Comparison of ENCODE assay signal across 2 cellular contexts in genomic region chr9:131024978-131025868, GRCh38.
TF ChIP-seq lines count a peak whose summit lies in the region.

No MANE protein-coding gene starts in this region.

TF ChIP-seq in HepG2, 621 proteins besides CTCF, POLR2A, EP300 and RAD21:
- no peak for TF ChIP-seq BORCS8-MEF2B (CRISPR knock-in tag; IDR thresholded peaks at IDR 0.05)
- TF ChIP-seq DMTF1 (CRISPR knock-in tag; IDR thresholded peaks at IDR 0.05) = no peak
- TF ChIP-seq MEIS1 (CRISPR knock-in tag; IDR thresholded peaks at IDR 0.05; ENCODE audit: borderline replicate concordance) = no peak
- TF ChIP-seq HHEX (CRISPR knock-in tag; IDR thresholded peaks at IDR 0.05) = no peak
- TF ChIP-seq HOXA5 (CRISPR knock-in tag; IDR thresholded peaks at IDR 0.05) = no peak
- TF ChIP-seq DBP (CRISPR knock-in tag; IDR thresholded peaks at IDR 0.05; ENCODE audit: not compliant biosample characterization) = no peak
- no peak for TF ChIP-seq ZNF441 (CRISPR knock-in tag; IDR thresholded peaks at IDR 0.05; ENCODE audit: borderline replicate concordance)

TF ChIP-seq in HEK293, 187 proteins besides CTCF, POLR2A, EP300 and RAD21:
- TF ChIP-seq SP3 (tag by site-specific recombination; IDR thresholded peaks at IDR 0.05) = no peak
- no peak for TF ChIP-seq AEBP2 (tag by site-specific recombination; IDR thresholded peaks at IDR 0.05; ENCODE audit: borderline replicate concordance)
- TF ChIP-seq BCL11A (tag by site-specific recombination; IDR thresholded peaks at IDR 0.05; ENCODE audit: low read depth) = no peak
- TF ChIP-seq ZBTB6 (tag by site-specific recombination; IDR thresholded peaks at IDR 0.05) = no peak
- peak; percentile 40; the same call in 1 of the 2 replicates for TF ChIP-seq GLIS1 (tag by site-specific recombination; IDR thresholded peaks at IDR 0.05)
- TF ChIP-seq ZNF488 (tag by site-specific recombination; IDR thresholded peaks at IDR 0.05) = no peak
- no peak for TF ChIP-seq ZNF146 (tag by site-specific recombination; IDR thresholded peaks at IDR 0.05)
- no peak for TF ChIP-seq ZNF529 (tag by site-specific recombination; IDR thresholded peaks at IDR 0.05; ENCODE audit: insufficient replicate concordance)
- TF ChIP-seq ZNF169 (tag by site-specific recombination; IDR thresholded peaks at IDR 0.05) = no peak
- no peak for TF ChIP-seq ZXDB (tag by site-specific recombination; IDR thresholded peaks at IDR 0.05)
- no peak for TF ChIP-seq ZNF654 (tag by site-specific recombination; IDR thresholded peaks at IDR 0.05; ENCODE audit: low read depth)
- TF ChIP-seq GLIS2 (tag by site-specific recombination; IDR thresholded peaks at IDR 0.05) = 0 out of 2 replicates have a peak, but pooled peaks have one; percentile 12
- TF ChIP-seq MEIS1 (CRISPR knock-in tag; IDR thresholded peaks at IDR 0.05; ENCODE audit: borderline replicate concordance) = no peak
- no peak for TF ChIP-seq ZNF24 (tag by site-specific recombination; IDR thresholded peaks at IDR 0.05)
- no peak for TF ChIP-seq ZNF16 (tag by site-specific recombination; IDR thresholded peaks at IDR 0.05; ENCODE audit: low read depth)
- no peak for TF ChIP-seq OSR2 (tag by site-specific recombination; IDR thresholded peaks at IDR 0.05)
- no peak for TF ChIP-seq ZNF214 (tag by site-specific recombination; IDR thresholded peaks at IDR 0.05; ENCODE audit: borderline replicate concordance)
- peak; percentile 60 for TF ChIP-seq ZIC2 (tag by site-specific recombination; IDR thresholded peaks at IDR 0.05)
- no peak for TF ChIP-seq ZNF2 (tag by site-specific recombination; IDR thresholded peaks at IDR 0.05)
- TF ChIP-seq ZNF37A (tag by site-specific recombination; IDR thresholded peaks at IDR 0.05) = no peak
- no peak for TF ChIP-seq ZNF777 (tag by site-specific recombination; IDR thresholded peaks at IDR 0.05; ENCODE audit: borderline replicate concordance)
